In the genomic region with DNA sequence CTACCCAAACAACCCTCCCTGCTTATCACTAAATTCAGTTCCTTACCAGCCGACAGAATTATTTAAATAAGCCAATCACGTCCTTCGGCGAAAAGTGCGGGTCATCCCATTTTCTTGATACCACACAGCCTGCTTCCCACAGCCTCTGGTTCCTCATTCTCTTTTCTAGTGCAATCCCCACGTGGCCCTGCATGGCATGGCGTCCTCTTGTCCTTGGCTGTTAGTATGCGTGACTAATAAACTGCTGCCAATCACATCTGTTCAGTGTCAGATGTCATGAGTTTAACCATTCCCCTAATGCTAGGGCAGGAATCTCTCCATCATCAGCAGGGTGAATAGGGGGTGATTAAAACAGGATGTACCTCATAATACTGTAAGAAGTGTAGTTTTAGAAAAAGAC, we compare ENCODE assay signal across 21 cellular contexts.
"Had no signal": no experiment of that assay in that cellular context is flagged by ENCODE, and none has a peak within 500 bp of the region (broad histone marks: within the 10 kb centered on the region; RNA-seq: fewer than 3 reads in every experiment).

No MANE protein-coding gene starts in this region.

- H3K27me3 ChIP-seq: adrenal gland, gastroesophageal sphincter, ovary, sigmoid colon, spleen, testis, upper lobe of left lung had no signal

- H3K27ac Mint-ChIP-seq: activated B cell treated with CpG ODN at 0.5 μM for 24 hours; activated CD4-positive, alpha-beta memory T cell treated with anti-CD3 and anti-CD28 coated beads for 36 hours; activated naive CD4-positive, alpha-beta T cell treated with anti-CD3 and anti-CD28 coated beads, Interleukin-2, amount 50 U/mL, for 72 hours; activated T-helper 1 cell treated with anti-CD3 and anti-CD28 coated beads, Interleukin-12 subunit alpha, Interleukin-12 subunit beta, Interleukin-2, Interleukin-4 antibody, amounts not matched to agents 30 ng/mL and 10 ng/mL and 1 ng/mL, durations not matched to agents 14 hours and 24 hours and 36 hours; naive thymus-derived CD8-positive, alpha-beta T cell; stimulated activated memory B cell treated with anti-CD40 and anti-IgM and Interleukin-4, amounts not matched to agents 10 μg/mL and 1 μg/mL and 100 μg/mL, for 72 hours had no signal

- H3K4me1 ChIP-seq: adrenal gland, gastroesophageal sphincter, sigmoid colon, spleen, testis, upper lobe of left lung had no signal

- H3K9me3 ChIP-seq: gastroesophageal sphincter, ovary, sigmoid colon, spleen, testis, upper lobe of left lung had no signal

- H3K4me1 Mint-ChIP-seq: activated B cell treated with CpG ODN at 0.5 μM for 24 hours; naive thymus-derived CD8-positive, alpha-beta T cell; stimulated activated memory B cell treated with anti-CD40 and anti-IgM and Interleukin-4, amounts not matched to agents 10 μg/mL and 1 μg/mL and 100 μg/mL, for 72 hours had no signal

- DNase-seq: activated B cell treated with CpG ODN at 0.5 μM for 24 hours; activated CD4-positive, alpha-beta memory T cell treated with anti-CD3 and anti-CD28 coated beads for 36 hours; activated CD4-positive, alpha-beta T cell treated with anti-CD3 and anti-CD28 coated beads for 4 hours; activated gamma-delta T cell treated with Interleukin-2 at 50 U/mL for 16 hours; activated T-cell treated with anti-CD3 and anti-CD28 coated beads for 4 hours; adrenal gland; effector CD4-positive, alpha-beta T cell; mesendoderm; naive thymus-derived CD8-positive, alpha-beta T cell; ovary; sigmoid colon; spleen; stimulated activated CD4-positive, alpha-beta T cell treated with anti-CD3 and anti-CD28 coated beads, Interleukin-4, amount 100 ng/mL, for 4 hours; T-helper 9 cell; testis; upper lobe of left lung had no signal

- H3K4me3 ChIP-seq: adrenal gland, gastroesophageal sphincter, ovary, sigmoid colon, spleen, testis, upper lobe of left lung had no signal

- H3K36me3 Mint-ChIP-seq: activated CD4-positive, alpha-beta memory T cell treated with anti-CD3 and anti-CD28 coated beads for 36 hours; activated naive CD4-positive, alpha-beta T cell treated with anti-CD3 and anti-CD28 coated beads, Interleukin-2, amount 50 U/mL, for 72 hours; stimulated activated memory B cell treated with anti-CD40 and anti-IgM and Interleukin-4, amounts not matched to agents 10 μg/mL and 1 μg/mL and 100 μg/mL, for 72 hours had no signal

- H3K27ac ChIP-seq: adrenal gland, gastroesophageal sphincter, ovary, sigmoid colon, spleen, testis, upper lobe of left lung had no signal

- H3K4me3 Mint-ChIP-seq: activated B cell treated with CpG ODN at 0.5 μM for 24 hours; activated CD4-positive, alpha-beta memory T cell treated with anti-CD3 and anti-CD28 coated beads for 36 hours; activated T-helper 1 cell treated with anti-CD3 and anti-CD28 coated beads, Interleukin-12 subunit alpha, Interleukin-12 subunit beta, Interleukin-2, Interleukin-4 antibody, amounts not matched to agents 30 ng/mL and 10 ng/mL and 1 ng/mL, durations not matched to agents 14 hours and 24 hours and 36 hours; naive thymus-derived CD8-positive, alpha-beta T cell; stimulated activated memory B cell treated with anti-CD40 and anti-IgM and Interleukin-4, amounts not matched to agents 10 μg/mL and 1 μg/mL and 100 μg/mL, for 72 hours had no signal

- ATAC-seq: activated naive CD4-positive, alpha-beta T cell treated with anti-CD3 and anti-CD28 coated beads, Interleukin-2, amount 50 U/mL, for 72 hours; esophagus mucosa; gastroesophageal sphincter; naive thymus-derived CD8-positive, alpha-beta T cell; stimulated activated memory B cell treated with anti-CD40 and anti-IgM and Interleukin-4, amounts not matched to agents 10 μg/mL and 1 μg/mL and 100 μg/mL, for 72 hours had no signal

- H3K9me3 Mint-ChIP-seq: activated naive CD4-positive, alpha-beta T cell treated with anti-CD3 and anti-CD28 coated beads, Interleukin-2, amount 50 U/mL, for 72 hours; activated T-helper 1 cell treated with anti-CD3 and anti-CD28 coated beads, Interleukin-12 subunit alpha, Interleukin-12 subunit beta, Interleukin-2, Interleukin-4 antibody, amounts not matched to agents 30 ng/mL and 10 ng/mL and 1 ng/mL, durations not matched to agents 14 hours and 24 hours and 36 hours; stimulated activated memory B cell treated with anti-CD40 and anti-IgM and Interleukin-4, amounts not matched to agents 10 μg/mL and 1 μg/mL and 100 μg/mL, for 72 hours had no signal

- H3K27me3 Mint-ChIP-seq: stimulated activated memory B cell treated with anti-CD40 and anti-IgM and Interleukin-4, amounts not matched to agents 10 μg/mL and 1 μg/mL and 100 μg/mL, for 72 hours had no signal

- H3K36me3 ChIP-seq: adrenal gland, gastroesophageal sphincter, ovary, sigmoid colon, spleen, upper lobe of left lung had no signal
